In the genomic region with DNA sequence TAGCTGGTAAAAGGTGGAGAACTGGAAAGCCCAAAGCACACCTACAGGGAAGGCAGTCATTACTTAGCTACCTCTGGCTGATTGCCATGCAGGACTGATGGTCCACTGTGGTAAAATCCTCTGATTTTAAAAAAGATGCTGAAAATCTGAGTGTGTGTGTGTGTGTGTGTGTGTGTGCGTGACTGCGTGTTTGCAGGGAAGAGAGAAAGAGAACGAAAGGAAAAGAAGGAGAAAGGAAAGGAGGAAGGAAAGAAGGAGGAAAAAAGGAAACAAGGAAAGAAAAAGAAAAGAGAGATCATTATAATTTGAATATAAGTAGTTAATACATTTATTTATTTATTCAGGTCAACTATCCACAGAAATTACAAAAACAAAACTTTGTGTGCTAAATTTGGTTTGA, we compare ENCODE assay signal across 39 cellular contexts.
"Had no signal": no experiment of that assay in that cellular context is flagged by ENCODE, and none has a peak within 500 bp of the region (broad histone marks: within the 10 kb centered on the region; RNA-seq: fewer than 3 reads in every experiment).

No MANE protein-coding gene starts in this region.

- H3K27me3 Mint-ChIP-seq: activated B cell treated with CpG ODN at 0.5 μM for 24 hours; activated CD4-positive, alpha-beta memory T cell treated with anti-CD3 and anti-CD28 coated beads, Interleukin-2, amount 10 ng/mL, durations not matched to agents 7 days and 5 days; activated CD4-positive, alpha-beta T cell treated with anti-CD3 and anti-CD28 coated beads, Interleukin-2, amount 10 ng/mL, durations not matched to agents 7 days and 5 days; activated CD8-positive, alpha-beta memory T cell treated with anti-CD3 and anti-CD28 coated beads, Interleukin-2, amount 10 ng/mL, durations not matched to agents 7 days and 5 days had no signal

- H3K36me3 ChIP-seq: adrenal gland, brain microvascular endothelial cell, breast epithelium, cardiac muscle cell, colonic mucosa had no signal

- H3K36me3 Mint-ChIP-seq: activated CD8-positive, alpha-beta memory T cell treated with anti-CD3 and anti-CD28 coated beads, Interleukin-2, amount 10 ng/mL, durations not matched to agents 7 days and 5 days; activated naive CD4-positive, alpha-beta T cell treated with anti-CD3 and anti-CD28 coated beads, Interleukin-2, amount 50 U/mL, for 72 hours had no signal

- H3K27ac ChIP-seq: adrenal gland, body of pancreas, brain microvascular endothelial cell, breast epithelium, cardiac muscle cell, colonic mucosa, VCaP had no signal

- FAIRE-seq: astrocyte, TTC549 had no signal

- H3K4me1 Mint-ChIP-seq: activated B cell treated with CpG ODN at 0.5 μM for 24 hours; activated CD4-positive, alpha-beta memory T cell treated with anti-CD3 and anti-CD28 coated beads, Interleukin-2, amount 10 ng/mL, durations not matched to agents 7 days and 5 days; activated CD4-positive, alpha-beta T cell treated with anti-CD3 and anti-CD28 coated beads, Interleukin-2, amount 10 ng/mL, durations not matched to agents 7 days and 5 days; activated CD8-positive, alpha-beta memory T cell treated with anti-CD3 and anti-CD28 coated beads, Interleukin-2, amount 10 ng/mL, durations not matched to agents 7 days and 5 days; central memory CD8-positive, alpha-beta T cell had no signal

- ATAC-seq: activated CD8-positive, alpha-beta memory T cell treated with anti-CD3 and anti-CD28 coated beads, Interleukin-2, amount 10 ng/mL, durations not matched to agents 7 days and 5 days; activated CD8-positive, alpha-beta T cell treated with anti-CD3 and anti-CD28 coated beads, Interleukin-2, amount 10 ng/mL, durations not matched to agents 7 days and 5 days; activated naive CD4-positive, alpha-beta T cell treated with anti-CD3 and anti-CD28 coated beads, Interleukin-2, amount 50 U/mL, for 72 hours; activated T-cell treated with anti-CD3 and anti-CD28 coated beads, Interleukin-2, amount 50 U/mL, for 4 hours; activated T-cell treated with anti-CD3 and anti-CD28 coated beads, Interleukin-2, amount 50 U/mL, for 72 hours; activated T-helper 17 cell treated with anti-CD3 and anti-CD28 coated beads, Interleukin-2, amount 50 U/mL, for 72 hours; body of pancreas had no signal

- H3K27me3 ChIP-seq: adrenal gland, body of pancreas, brain microvascular endothelial cell, breast epithelium, cardiac muscle cell, colonic mucosa had no signal

- H3K4me3 ChIP-seq: adrenal gland, body of pancreas, breast epithelium, cardiac muscle cell, colonic mucosa had no signal

- H3K4me3 Mint-ChIP-seq: activated B cell treated with CpG ODN at 0.5 μM for 24 hours; activated CD4-positive, alpha-beta memory T cell treated with anti-CD3 and anti-CD28 coated beads, Interleukin-2, amount 10 ng/mL, durations not matched to agents 7 days and 5 days; activated CD4-positive, alpha-beta T cell treated with anti-CD3 and anti-CD28 coated beads, Interleukin-2, amount 10 ng/mL, durations not matched to agents 7 days and 5 days; activated CD8-positive, alpha-beta memory T cell treated with anti-CD3 and anti-CD28 coated beads, Interleukin-2, amount 10 ng/mL, durations not matched to agents 7 days and 5 days; activated CD8-positive, alpha-beta T cell treated with anti-CD3 and anti-CD28 coated beads, Interleukin-2, amount 10 ng/mL, durations not matched to agents 7 days and 5 days; activated naive CD4-positive, alpha-beta T cell treated with anti-CD3 and anti-CD28 coated beads for 36 hours; activated T-cell treated with anti-CD3 and anti-CD28 coated beads, Interleukin-2, amount 50 U/mL, for 4 hours; activated T-cell treated with anti-CD3 and anti-CD28 coated beads, Interleukin-2, amount 50 U/mL, for 72 hours; activated T-helper 1 cell treated with anti-CD3 and anti-CD28 coated beads, Interleukin-12 subunit alpha, Interleukin-12 subunit beta, Interleukin-2, Interleukin-4 antibody, amounts not matched to agents 30 ng/mL and 10 ng/mL and 1 ng/mL, durations not matched to agents 14 hours and 24 hours and 36 hours; activated T-helper 17 cell treated with anti-CD3 and anti-CD28 coated beads, Interleukin-2, amount 50 U/mL, for 72 hours; central memory CD8-positive, alpha-beta T cell; T-helper 1 cell treated with Interleukin-12 subunit alpha and Interleukin-12 subunit beta and Interleukin-4 antibody, amounts not matched to agents 30 μg/mL and 1 μg/mL, for 36 hours; T-helper 2 cell treated with Interferon-gamma antibody and Interleukin-4, amounts not matched to agents 5 μg/mL and 100 μg/mL, for 36 hours had no signal

- H3K4me1 ChIP-seq: adrenal gland, body of pancreas, breast epithelium, colonic mucosa had no signal

- H3K27ac Mint-ChIP-seq: activated B cell treated with CpG ODN at 0.5 μM for 24 hours; activated CD4-positive, alpha-beta memory T cell treated with anti-CD3 and anti-CD28 coated beads, Interleukin-2, amount 10 ng/mL, durations not matched to agents 7 days and 5 days; activated CD4-positive, alpha-beta T cell treated with anti-CD3 and anti-CD28 coated beads, Interleukin-2, amount 10 ng/mL, durations not matched to agents 7 days and 5 days; activated CD8-positive, alpha-beta memory T cell treated with anti-CD3 and anti-CD28 coated beads, Interleukin-2, amount 10 ng/mL, durations not matched to agents 7 days and 5 days; activated CD8-positive, alpha-beta T cell treated with anti-CD3 and anti-CD28 coated beads, Interleukin-2, amount 10 ng/mL, durations not matched to agents 7 days and 5 days; activated naive CD4-positive, alpha-beta T cell treated with anti-CD3 and anti-CD28 coated beads for 36 hours; activated naive CD4-positive, alpha-beta T cell treated with anti-CD3 and anti-CD28 coated beads, Interleukin-2, amount 50 U/mL, for 72 hours; activated T-cell treated with anti-CD3 and anti-CD28 coated beads, Interleukin-2, amount 50 U/mL, for 72 hours; activated T-helper 1 cell treated with anti-CD3 and anti-CD28 coated beads, Interleukin-12 subunit alpha, Interleukin-12 subunit beta, Interleukin-2, Interleukin-4 antibody, amounts not matched to agents 30 ng/mL and 10 ng/mL and 1 ng/mL, durations not matched to agents 14 hours and 24 hours and 36 hours; activated T-helper 17 cell treated with anti-CD3 and anti-CD28 coated beads, Interleukin-2, amount 50 U/mL, for 72 hours; T-helper 1 cell treated with Interleukin-12 subunit alpha and Interleukin-12 subunit beta and Interleukin-4 antibody, amounts not matched to agents 30 μg/mL and 1 μg/mL, for 36 hours; T-helper 2 cell treated with Interferon-gamma antibody and Interleukin-4, amounts not matched to agents 5 μg/mL and 100 μg/mL, for 36 hours had no signal

- H3K9me3 Mint-ChIP-seq: activated B cell treated with CpG ODN at 0.5 μM for 24 hours; activated CD4-positive, alpha-beta T cell treated with anti-CD3 and anti-CD28 coated beads, Interleukin-2, amount 10 ng/mL, durations not matched to agents 7 days and 5 days; activated naive CD4-positive, alpha-beta T cell treated with anti-CD3 and anti-CD28 coated beads for 36 hours; activated T-cell treated with anti-CD3 and anti-CD28 coated beads, Interleukin-2, amount 50 U/mL, for 4 hours; activated T-helper 17 cell treated with anti-CD3 and anti-CD28 coated beads, Interleukin-2, amount 50 U/mL, for 72 hours; central memory CD8-positive, alpha-beta T cell; T-helper 1 cell treated with Interleukin-12 subunit alpha and Interleukin-12 subunit beta and Interleukin-4 antibody, amounts not matched to agents 30 μg/mL and 1 μg/mL, for 36 hours; T-helper 2 cell treated with Interferon-gamma antibody and Interleukin-4, amounts not matched to agents 5 μg/mL and 100 μg/mL, for 36 hours had no signal

- H3K9me3 ChIP-seq: adrenal gland, body of pancreas, breast epithelium, colonic mucosa had no signal

- DNase-seq: activated B cell treated with CpG ODN at 0.5 μM for 24 hours; activated CD4-positive, alpha-beta memory T cell treated with anti-CD3 and anti-CD28 coated beads, Interleukin-2, amount 10 ng/mL, durations not matched to agents 7 days and 5 days; activated CD4-positive, alpha-beta T cell treated with anti-CD3 and anti-CD28 coated beads for 4 hours; activated CD4-positive, alpha-beta T cell treated with anti-CD3 and anti-CD28 coated beads, Interleukin-2, amount 10 ng/mL, durations not matched to agents 7 days and 5 days; activated CD4-positive, alpha-beta T cell treated with anti-CD3 and anti-CD28 coated beads, Interleukin-2, amount 50 U/mL, for 48 hours; activated CD4-positive, CD25-positive, alpha-beta regulatory T cell treated with anti-CD3 and anti-CD28 coated beads, Interleukin-2, amount 50 U/mL, for 72 hours; activated CD8-positive, alpha-beta memory T cell treated with anti-CD3 and anti-CD28 coated beads for 24 hours; activated CD8-positive, alpha-beta memory T cell treated with anti-CD3 and anti-CD28 coated beads, Interleukin-2, amount 10 ng/mL, durations not matched to agents 7 days and 5 days; activated CD8-positive, alpha-beta memory T cell treated with anti-CD3 and anti-CD28 coated beads, Interleukin-2, amount 50 U/mL, for 48 hours; activated CD8-positive, alpha-beta T cell treated with anti-CD3 and anti-CD28 coated beads, Interleukin-2, amount 10 ng/mL, durations not matched to agents 7 days and 5 days; activated effector memory CD4-positive, alpha-beta T cell treated with anti-CD3 and anti-CD28 coated beads, Interleukin-2, amount 50 U/mL, for 16 hours; activated gamma-delta T cell treated with Interleukin-2 at 50 U/mL for 16 hours; activated naive CD4-positive, alpha-beta T cell; activated naive CD4-positive, alpha-beta T cell treated with anti-CD3 and anti-CD28 coated beads for 36 hours; activated naive CD4-positive, alpha-beta T cell treated with anti-CD3 and anti-CD28 coated beads, Interleukin-2, amount 50 U/mL, for 16 hours; activated T-cell treated with anti-CD3 and anti-CD28 coated beads, Interleukin-2, amount 50 U/mL, for 4 hours; activated T-cell treated with anti-CD3 and anti-CD28 coated beads, Interleukin-2, amount 50 U/mL, for 72 hours; adrenal gland; amniotic stem cell; aorta; body of pancreas; brain microvascular endothelial cell; caudate nucleus; cerebellar nuclear complex; colonic mucosa; T-helper 1 cell; T-helper 2 cell; T-helper 9 cell had no signal
